ENCODE assay signal across 1 cellular context in the genomic region with DNA sequence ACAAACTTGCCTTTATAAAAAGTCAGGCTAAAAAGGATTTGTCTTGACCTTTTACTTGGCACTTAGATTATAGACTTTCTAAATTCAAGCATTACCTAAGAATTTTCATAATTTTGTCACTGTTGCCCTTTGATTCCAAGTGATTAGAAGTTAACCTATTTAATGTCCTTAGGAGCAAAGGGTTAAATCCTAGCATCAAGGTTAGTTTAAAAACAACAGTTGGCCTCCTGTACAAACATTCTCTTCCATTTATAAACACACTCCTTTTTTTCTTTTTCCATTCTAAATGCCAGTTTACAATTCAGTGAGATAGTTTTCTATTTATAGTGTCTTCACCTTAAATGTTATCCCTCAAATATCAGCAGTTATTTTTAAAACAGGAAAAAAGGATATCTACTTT.
TF ChIP-seq lines count a peak whose summit lies in the region.

No MANE protein-coding gene starts in this region.

TF ChIP-seq in SK-N-SH treated with all-trans-retinoic acid at 6 μM for 48 hours, 23 proteins besides CTCF, POLR2A, EP300 and RAD21 (continued from another document):
- TF ChIP-seq, protein P1, sequence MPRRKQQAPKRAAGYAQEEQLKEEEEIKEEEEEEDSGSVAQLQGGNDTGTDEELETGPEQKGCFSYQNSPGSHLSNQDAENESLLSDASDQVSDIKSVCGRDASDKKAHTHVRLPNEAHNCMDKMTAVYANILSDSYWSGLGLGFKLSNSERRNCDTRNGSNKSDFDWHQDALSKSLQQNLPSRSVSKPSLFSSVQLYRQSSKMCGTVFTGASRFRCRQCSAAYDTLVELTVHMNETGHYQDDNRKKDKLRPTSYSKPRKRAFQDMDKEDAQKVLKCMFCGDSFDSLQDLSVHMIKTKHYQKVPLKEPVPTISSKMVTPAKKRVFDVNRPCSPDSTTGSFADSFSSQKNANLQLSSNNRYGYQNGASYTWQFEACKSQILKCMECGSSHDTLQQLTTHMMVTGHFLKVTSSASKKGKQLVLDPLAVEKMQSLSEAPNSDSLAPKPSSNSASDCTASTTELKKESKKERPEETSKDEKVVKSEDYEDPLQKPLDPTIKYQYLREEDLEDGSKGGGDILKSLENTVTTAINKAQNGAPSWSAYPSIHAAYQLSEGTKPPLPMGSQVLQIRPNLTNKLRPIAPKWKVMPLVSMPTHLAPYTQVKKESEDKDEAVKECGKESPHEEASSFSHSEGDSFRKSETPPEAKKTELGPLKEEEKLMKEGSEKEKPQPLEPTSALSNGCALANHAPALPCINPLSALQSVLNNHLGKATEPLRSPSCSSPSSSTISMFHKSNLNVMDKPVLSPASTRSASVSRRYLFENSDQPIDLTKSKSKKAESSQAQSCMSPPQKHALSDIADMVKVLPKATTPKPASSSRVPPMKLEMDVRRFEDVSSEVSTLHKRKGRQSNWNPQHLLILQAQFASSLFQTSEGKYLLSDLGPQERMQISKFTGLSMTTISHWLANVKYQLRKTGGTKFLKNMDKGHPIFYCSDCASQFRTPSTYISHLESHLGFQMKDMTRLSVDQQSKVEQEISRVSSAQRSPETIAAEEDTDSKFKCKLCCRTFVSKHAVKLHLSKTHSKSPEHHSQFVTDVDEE (CRISPR knock-in tag; IDR thresholded peaks at IDR 0.05): no peak
- TF ChIP-seq BACH2 (CRISPR knock-in tag; IDR thresholded peaks at IDR 0.05; ENCODE audit: borderline replicate concordance) (no peak), TOX (CRISPR knock-in tag; IDR thresholded peaks at IDR 0.05; ENCODE audit: borderline replicate concordance) (no peak), ZNF8 (CRISPR knock-in tag; IDR thresholded peaks at IDR 0.05) (no peak)
- TF ChIP-seq, protein P2, sequence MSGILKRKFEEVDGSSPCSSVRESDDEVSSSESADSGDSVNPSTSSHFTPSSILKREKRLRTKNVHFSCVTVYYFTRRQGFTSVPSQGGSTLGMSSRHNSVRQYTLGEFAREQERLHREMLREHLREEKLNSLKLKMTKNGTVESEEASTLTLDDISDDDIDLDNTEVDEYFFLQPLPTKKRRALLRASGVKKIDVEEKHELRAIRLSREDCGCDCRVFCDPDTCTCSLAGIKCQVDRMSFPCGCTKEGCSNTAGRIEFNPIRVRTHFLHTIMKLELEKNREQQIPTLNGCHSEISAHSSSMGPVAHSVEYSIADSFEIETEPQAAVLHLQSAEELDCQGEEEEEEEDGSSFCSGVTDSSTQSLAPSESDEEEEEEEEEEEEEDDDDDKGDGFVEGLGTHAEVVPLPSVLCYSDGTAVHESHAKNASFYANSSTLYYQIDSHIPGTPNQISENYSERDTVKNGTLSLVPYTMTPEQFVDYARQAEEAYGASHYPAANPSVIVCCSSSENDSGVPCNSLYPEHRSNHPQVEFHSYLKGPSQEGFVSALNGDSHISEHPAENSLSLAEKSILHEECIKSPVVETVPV (CRISPR knock-in tag; IDR thresholded peaks at IDR 0.05): no peak
- TF ChIP-seq, protein P3, sequence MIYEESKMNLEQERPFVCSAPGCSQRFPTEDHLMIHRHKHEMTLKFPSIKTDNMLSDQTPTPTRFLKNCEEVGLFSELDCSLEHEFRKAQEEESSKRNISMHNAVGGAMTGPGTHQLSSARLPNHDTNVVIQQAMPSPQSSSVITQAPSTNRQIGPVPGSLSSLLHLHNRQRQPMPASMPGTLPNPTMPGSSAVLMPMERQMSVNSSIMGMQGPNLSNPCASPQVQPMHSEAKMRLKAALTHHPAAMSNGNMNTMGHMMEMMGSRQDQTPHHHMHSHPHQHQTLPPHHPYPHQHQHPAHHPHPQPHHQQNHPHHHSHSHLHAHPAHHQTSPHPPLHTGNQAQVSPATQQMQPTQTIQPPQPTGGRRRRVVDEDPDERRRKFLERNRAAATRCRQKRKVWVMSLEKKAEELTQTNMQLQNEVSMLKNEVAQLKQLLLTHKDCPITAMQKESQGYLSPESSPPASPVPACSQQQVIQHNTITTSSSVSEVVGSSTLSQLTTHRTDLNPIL (CRISPR knock-in tag; IDR thresholded peaks at IDR 0.05; ENCODE audit: low read depth): no peak
